In genomic region chr3:194808709-194809108, GRCh38 we compare ENCODE assay signal across 19 cellular contexts.
DNase-seq lines count a peak whose midpoint lies in the region; ATAC-seq and TF ChIP-seq lines count a peak whose summit lies in the region.
"Had no signal": no experiment of that assay in that cellular context is flagged by ENCODE, and none has a peak within 500 bp of the region (broad histone marks: within the 10 kb centered on the region; RNA-seq: fewer than 3 reads in every experiment).

No MANE protein-coding gene starts in this region.

- BruUV-seq in mammary epithelial cell (replicated peaks; lab: Mats Ljungman, UMichigan): no TSS peak

- DNase-seq in EH (ENCODE audit: low read depth) (peak; percentile 49), M059J (ENCODE audit: low read depth) (peak; percentile 97), mammary epithelial cell (peak; percentile 96), kidney epithelial cell (ENCODE audit: low read depth) (peak; percentile 1), superior temporal gyrus (ENCODE audit: extremely low spot score) (no peak)
- no peak for DNase-seq in activated CD4-positive, alpha-beta T cell treated with anti-CD3 and anti-CD28 coated beads for 36 hours
- no peak for DNase-seq in stimulated activated CD4-positive, alpha-beta T cell treated with anti-CD3 and anti-CD28 coated beads, Interleukin-4, amount 100 ng/mL, for 4 hours
- DNase-seq: activated CD4-positive, CD25-positive, alpha-beta regulatory T cell treated with anti-CD3 and anti-CD28 coated beads, Interleukin-2, amount 50 U/mL, for 72 hours; activated CD8-positive, alpha-beta memory T cell treated with anti-CD3 and anti-CD28 coated beads, Interleukin-2, amount 50 U/mL, for 4 hours; activated naive CD4-positive, alpha-beta T cell; effector CD4-positive, alpha-beta T cell; mesendoderm; NCI-H2081 treated with DMSO at 0.1 percent for 48 hours; retina had no signal

- in situ Hi-C loops in mammary epithelial cell (cut with MboI; ENCODE audit: low sequenced_read_pairs in 2 of 2): no loop called here

- CTCF ChIA-PET in mammary epithelial cell (lab: Charles Lee; ENCODE audit: low non-redundant PET): no interaction called here
- CTCF ChIA-PET in activated CD4-positive, alpha-beta T cell treated with anti-CD3 and anti-CD28 coated beads for 36 hours (lab: Charles Lee): interaction anchor here (0.9 kb wide), 1 partner anchor 126 kb away, joined by 3 read pairs; no protein-coding TSS in a partner anchor

- no peak overlapping the region for H3K9ac ChIP-seq in mammary epithelial cell (ENCODE audit: insufficient read depth, low read length)

- 6% methylated on average over 2 of the region's 2 CpGs for WGBS in mammary epithelial cell (ENCODE audit: low coverage, missing lambda C conversion rate)

- H3K36me3 Mint-ChIP-seq in activated CD4-positive, alpha-beta T cell treated with anti-CD3 and anti-CD28 coated beads for 36 hours (ENCODE audit: low read depth): no peaks in the 10 kb centered on the region
- H3K36me3 Mint-ChIP-seq: brain had no signal

- no peak overlapping the region for H2AFZ ChIP-seq in mammary epithelial cell (ENCODE audit: low read depth, low read length)

- no peak overlapping the region for H3K27ac Mint-ChIP-seq in activated CD4-positive, alpha-beta T cell treated with anti-CD3 and anti-CD28 coated beads for 36 hours
- H3K27ac Mint-ChIP-seq: B cell; brain; T-helper 1 cell treated with Interleukin-12 subunit alpha and Interleukin-12 subunit beta and Interleukin-4 antibody, amounts not matched to agents 30 μg/mL and 1 μg/mL, for 36 hours had no signal

- peaks cover 14% of the 10 kb centered on the region for H3K27me3 Mint-ChIP-seq in activated CD4-positive, alpha-beta T cell treated with anti-CD3 and anti-CD28 coated beads for 36 hours

- H3K36me3 ChIP-seq in mammary epithelial cell (ENCODE audit: insufficient read depth, low read length): no peaks in the 10 kb centered on the region
- no peaks in the 10 kb centered on the region for H3K36me3 ChIP-seq in kidney epithelial cell (ENCODE audit: control insufficient read depth, insufficient read depth, low read length)
- H3K36me3 ChIP-seq: gastroesophageal sphincter had no signal

- H3K9me3 Mint-ChIP-seq in activated CD4-positive, alpha-beta T cell treated with anti-CD3 and anti-CD28 coated beads for 36 hours (ENCODE audit: low read depth): no peaks in the 10 kb centered on the region
- H3K9me3 Mint-ChIP-seq: brain; T-helper 1 cell treated with Interleukin-12 subunit alpha and Interleukin-12 subunit beta and Interleukin-4 antibody, amounts not matched to agents 30 μg/mL and 1 μg/mL, for 36 hours had no signal

- intact Hi-C loops in mammary epithelial cell (cut with micrococcal nuclease): loop anchor here (5.0 kb wide), 1 partner anchor 121 kb away; the partner anchor contains the start of gene FAM43A
- intact Hi-C loops in activated CD4-positive, alpha-beta T cell treated with anti-CD3 and anti-CD28 coated beads for 36 hours (cut with DNase I, micrococcal nuclease): no loop called here

- no peaks in the 10 kb centered on the region for H3K9me3 ChIP-seq in mammary epithelial cell (replicated peaks; ENCODE audit: insufficient read depth, low read length)
- H3K9me3 ChIP-seq: gastroesophageal sphincter had no signal

- dilution Hi-C loops in mammary epithelial cell (cut with HindIII; ENCODE audit: low sequenced_read_pairs): no loop called here

- H3K27ac ChIP-seq in mammary epithelial cell (ENCODE audit: insufficient read depth, low read depth, low read length): no peak overlapping the region
- H3K27ac ChIP-seq: gastroesophageal sphincter had no signal

- H3K4me3 ChIP-seq in mammary epithelial cell (replicated peaks in 1 of 3; ENCODE audit: insufficient read depth in 1 of 3, low read depth in 2 of 3, low read length in 3 of 3): no peak overlapping the region
- H3K4me3 ChIP-seq in kidney epithelial cell (ENCODE audit: low read depth, low read length): no peak overlapping the region
- H3K4me3 ChIP-seq: gastroesophageal sphincter had no signal

- peaks cover 18% of the 10 kb centered on the region for H3K4me1 ChIP-seq in mammary epithelial cell (ENCODE audit: insufficient read depth, low read length)
- H3K4me1 ChIP-seq: gastroesophageal sphincter had no signal

- H3K4me3 Mint-ChIP-seq in activated CD4-positive, alpha-beta T cell treated with anti-CD3 and anti-CD28 coated beads for 36 hours: no peak overlapping the region
- H3K4me3 Mint-ChIP-seq: B cell; brain; T-helper 1 cell treated with Interleukin-12 subunit alpha and Interleukin-12 subunit beta and Interleukin-4 antibody, amounts not matched to agents 30 μg/mL and 1 μg/mL, for 36 hours had no signal

- H3K27me3 ChIP-seq in mammary epithelial cell (ENCODE audit: insufficient read depth, low read length) (no peaks in the 10 kb centered on the region), kidney epithelial cell (ENCODE audit: control insufficient read depth, insufficient read depth, low read length) (peaks cover 22% of the 10 kb centered on the region)

- H4K20me1 ChIP-seq in mammary epithelial cell (ENCODE audit: insufficient read depth, low read length): no peaks in the 10 kb centered on the region

- H3K4me1 Mint-ChIP-seq in activated CD4-positive, alpha-beta T cell treated with anti-CD3 and anti-CD28 coated beads for 36 hours: no peaks in the 10 kb centered on the region

- H3K4me2 ChIP-seq in mammary epithelial cell (ENCODE audit: insufficient read depth, low read depth, low read length): no peak overlapping the region

- no peak for ATAC-seq in activated CD4-positive, alpha-beta T cell treated with anti-CD3 and anti-CD28 coated beads for 36 hours
- no peak for ATAC-seq in HG03159 (IDR thresholded peaks at IDR 0.05; ENCODE audit: unreplicated experiment)
- ATAC-seq: gastroesophageal sphincter had no signal

- POLR2A ChIA-PET in activated CD4-positive, alpha-beta T cell treated with anti-CD3 and anti-CD28 coated beads for 36 hours (lab: Charles Lee): no interaction called here

- TF ChIP-seq CTCF in mammary epithelial cell (conservative IDR thresholded peaks at IDR 0.05 in 1 of 2, IDR thresholded peaks at IDR 0.05 in 1 of 2; ENCODE audit: extremely low read depth in 1 of 2, insufficient read depth in 1 of 2, low read depth in 1 of 2, low read length in 2 of 2) (no peak), kidney epithelial cell (IDR thresholded peaks at IDR 0.05; ENCODE audit: insufficient read depth, low read length, poor library complexity, severe bottlenecking) (no peak)

- H3K79me2 ChIP-seq in mammary epithelial cell (ENCODE audit: insufficient read depth, low read length): no peaks in the 10 kb centered on the region

Comparison
In these comparisons a context has a peak if more than half of its experiments do, and no peak if none do; other contexts are left out.
1. DNase-seq: peak in EH (single experiment), M059J (single experiment), mammary epithelial cell (single experiment) and kidney epithelial cell (single experiment); none in activated CD4-positive, alpha-beta T cell treated with anti-CD3 and anti-CD28 coated beads for 36 hours (single experiment), superior temporal gyrus (single experiment) and stimulated activated CD4-positive, alpha-beta T cell treated with anti-CD3 and anti-CD28 coated beads, Interleukin-4, amount 100 ng/mL, for 4 hours (0 of 2).